11 cellular contexts compared by ENCODE assay signal in the genomic region with DNA sequence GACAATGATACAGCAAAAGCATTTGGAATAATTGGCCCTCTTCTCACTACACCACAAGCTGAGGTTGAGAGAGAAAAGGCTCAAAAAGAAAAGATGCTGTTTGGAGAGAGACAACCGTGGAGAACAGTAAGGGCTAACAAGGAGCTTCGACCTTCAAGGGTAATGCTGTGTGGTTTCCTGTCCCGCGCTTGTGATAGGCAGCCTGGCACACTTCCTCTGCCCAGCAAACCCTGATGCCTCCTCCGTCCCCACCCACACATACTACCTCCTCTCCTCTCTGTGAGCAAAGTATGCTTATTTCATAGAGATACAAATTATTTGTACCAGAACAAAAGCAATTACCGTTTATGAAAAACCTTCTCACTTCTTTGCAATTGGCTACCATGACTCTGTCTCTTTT.
DNase-seq lines count a peak whose midpoint lies in the region; ATAC-seq lines count a peak whose summit lies in the region.
"Had no signal": no experiment of that assay in that cellular context is flagged by ENCODE, and none has a peak within 500 bp of the region (broad histone marks: within the 10 kb centered on the region; RNA-seq: fewer than 3 reads in every experiment).

No MANE protein-coding gene starts in this region.

- H3K4me3 Mint-ChIP-seq in memory B cell = no peak overlapping the region
- no peak overlapping the region for H3K4me3 Mint-ChIP-seq in activated T-cell treated with anti-CD3 and anti-CD28 coated beads, Interleukin-2, amount 50 U/mL, for 4 hours

- H3K27ac Mint-ChIP-seq in memory B cell = no peak overlapping the region

- no peaks in the 10 kb centered on the region for H3K27me3 Mint-ChIP-seq in memory B cell
- H3K27me3 Mint-ChIP-seq in activated T-cell treated with anti-CD3 and anti-CD28 coated beads, Interleukin-2, amount 50 U/mL, for 4 hours (ENCODE audit: low read depth) = peaks cover 2% of the 10 kb centered on the region

- H3K9me3 Mint-ChIP-seq in memory B cell = peaks cover 6% of the 10 kb centered on the region
- H3K9me3 Mint-ChIP-seq in activated T-cell treated with anti-CD3 and anti-CD28 coated beads, Interleukin-2, amount 50 U/mL, for 4 hours = no peaks in the 10 kb centered on the region

- H3K4me1 Mint-ChIP-seq in memory B cell = peaks cover 17% of the 10 kb centered on the region
- no peaks in the 10 kb centered on the region for H3K4me1 Mint-ChIP-seq in activated T-cell treated with anti-CD3 and anti-CD28 coated beads, Interleukin-2, amount 50 U/mL, for 4 hours (ENCODE audit: low read depth)

- DNase-seq in memory B cell (ENCODE audit: low spot score in 2 of 2) (no peak), foreskin melanocyte (no peak), NCI-H226 (no peak), hepatic stellate cell (ENCODE audit: low spot score) (no peak)
- DNase-seq in activated T-cell treated with anti-CD3 and anti-CD28 coated beads, Interleukin-2, amount 50 U/mL, for 4 hours = no peak
- DNase-seq: activated CD4-positive, CD25-positive, alpha-beta regulatory T cell treated with anti-CD3 and anti-CD28 coated beads, Interleukin-2, amount 50 U/mL, for 72 hours; NCI-H510A treated with DMSO at 0.1 percent for 48 hours had no signal

- ATAC-seq in GM18520 (IDR thresholded peaks at IDR 0.05; ENCODE audit: unreplicated experiment) = peak; percentile 62
- ATAC-seq in GM21528 (IDR thresholded peaks at IDR 0.05; ENCODE audit: low FRiP score, unreplicated experiment) = peak; percentile 71
- peak; percentile 44 for ATAC-seq in HG03565 (IDR thresholded peaks at IDR 0.05; ENCODE audit: unreplicated experiment)
- ATAC-seq in memory B cell (ENCODE audit: low read depth) = peak; percentile 71
- ATAC-seq in activated T-cell treated with anti-CD3 and anti-CD28 coated beads, Interleukin-2, amount 50 U/mL, for 4 hours = no peak
- ATAC-seq: body of pancreas had no signal

- no peaks in the 10 kb centered on the region for H3K36me3 Mint-ChIP-seq in memory B cell
- H3K36me3 Mint-ChIP-seq in activated T-cell treated with anti-CD3 and anti-CD28 coated beads, Interleukin-2, amount 50 U/mL, for 4 hours (ENCODE audit: insufficient read depth) = no peaks in the 10 kb centered on the region

Comparison
In these comparisons a context has a peak if more than half of its experiments do, and no peak if none do; other contexts are left out.
1. ATAC-seq: peak in GM18520 (single experiment), GM21528 (single experiment), HG03565 (single experiment) and memory B cell (single experiment); none in activated T-cell treated with anti-CD3 and anti-CD28 coated beads, Interleukin-2, amount 50 U/mL, for 4 hours (0 of 2).